9 cellular contexts compared by ENCODE assay signal in genomic region chr4:73434311-73434710, GRCh38. TPM values are rescaled to one million over a fixed set of nuclear protein-coding genes. Genes with fewer than 3 reads are reported as not detected.
DNase-seq lines count a peak whose midpoint lies in the region; ATAC-seq and TF ChIP-seq lines count a peak whose summit lies in the region.
"Had no signal": no experiment of that assay in that cellular context is flagged by ENCODE, and none has a peak within 500 bp of the region (broad histone marks: within the 10 kb centered on the region; RNA-seq: fewer than 3 reads in every experiment).

No MANE protein-coding gene starts in this region.

- H3K4me3 ChIP-seq in astrocyte of the cerebellum (ENCODE audit: low read depth, low read length) (no peak overlapping the region), trophoblast cell (ENCODE audit: low read depth, low read length) (no peak overlapping the region), stomach (no peak overlapping the region)

- no peaks in the 10 kb centered on the region for H3K36me3 ChIP-seq in trophoblast cell (ENCODE audit: control insufficient read depth in 1 of 2, insufficient read depth in 2 of 2, low read length in 2 of 2)
- no peaks in the 10 kb centered on the region for H3K36me3 ChIP-seq in stomach

- TF ChIP-seq EP300 in stomach (IDR thresholded peaks at IDR 0.05), result no peak

- no peak overlapping the region for H2AK5ac ChIP-seq in trophoblast cell (ENCODE audit: low read length)

- no peaks in the 10 kb centered on the region for H3K79me1 ChIP-seq in trophoblast cell (ENCODE audit: low read length)

- no CpG with 5 or more reads among the region's 3 CpGs for WGBS in trophoblast cell (ENCODE audit: extremely low coverage, insufficient coverage, insufficient read length)
- 52 to 62% (median 57%) methylated on average over 3 of the region's 3 CpGs for WGBS in stomach, 5 donors

- H3K18ac ChIP-seq in trophoblast cell (ENCODE audit: low read length), result no peak overlapping the region

- no peak for TF ChIP-seq POLR2A in stomach (IDR thresholded peaks at IDR 0.05)

- H3K9ac ChIP-seq in trophoblast cell (ENCODE audit: low read length), result no peak overlapping the region

- in situ Hi-C loops in astrocyte of the cerebellum (cut with HindIII; ENCODE audit: low sequenced_read_pairs), result no loop called here

- H4K8ac ChIP-seq in trophoblast cell (ENCODE audit: low read depth, low read length), result no peak overlapping the region

- H4K91ac ChIP-seq in trophoblast cell (ENCODE audit: low read depth, low read length), result no peak overlapping the region

- TF ChIP-seq CTCF in astrocyte of the cerebellum (IDR thresholded peaks at IDR 0.05; ENCODE audit: low read depth, low read length, missing control alignments) (peak; percentile 12), stomach (IDR thresholded peaks at IDR 0.05) (no peak)

- no peaks in the 10 kb centered on the region for H3K9me3 ChIP-seq in trophoblast cell (ENCODE audit: insufficient read depth, low read depth, low read length)
- no peaks in the 10 kb centered on the region for H3K9me3 ChIP-seq in stomach

- no peaks in the 10 kb centered on the region for H3K27me3 ChIP-seq in trophoblast cell (ENCODE audit: insufficient read depth, low read length)
- H3K27me3 ChIP-seq in stomach, result no peaks in the 10 kb centered on the region

- no peak overlapping the region for H2AFZ ChIP-seq in trophoblast cell (ENCODE audit: insufficient read depth, low read length, poor library complexity)

- H3K4me1 ChIP-seq in trophoblast cell (ENCODE audit: control insufficient read depth in 1 of 2, insufficient read depth in 2 of 2, low read length in 2 of 2), result no peaks in the 10 kb centered on the region
- peaks cover 0 to 5% (median 2%) of the 10 kb centered on the region in 4 donors for H3K4me1 ChIP-seq in stomach

- H3K79me2 ChIP-seq in trophoblast cell (ENCODE audit: control insufficient read depth, insufficient read depth, low read length, poor library complexity), result no peaks in the 10 kb centered on the region

- no peak overlapping the region for H4K12ac ChIP-seq in trophoblast cell (ENCODE audit: low read depth, low read length)

- ATAC-seq in HG03159 (IDR thresholded peaks at IDR 0.05; ENCODE audit: unreplicated experiment) (peak; percentile 78), sciatic nerve (no peak)

- no peak overlapping the region for H2BK120ac ChIP-seq in trophoblast cell (ENCODE audit: insufficient read depth, low read length, poor library complexity)

- H2BK12ac ChIP-seq in trophoblast cell (ENCODE audit: low read length), result no peak overlapping the region

- no peak overlapping the region for H3K4me2 ChIP-seq in trophoblast cell (ENCODE audit: low read length)

- no peak overlapping the region for H3K4ac ChIP-seq in trophoblast cell (ENCODE audit: low read depth, low read length)

- DNase-seq in NCI-H446 treated with DMSO at 0.1 percent for 48 hours (lab: John Stamatoyannopoulos, UW), result peak; percentile 5
- no peak for DNase-seq in NCI-H446 (lab: John Stamatoyannopoulos, UW)
- DNase-seq in astrocyte of the cerebellum (ENCODE audit: low read depth), result no peak
- DNase-seq in trophoblast cell, result peak; percentile 1 to 56
- DNase-seq in sciatic nerve (ENCODE audit: low spot score), result no peak
- DNase-seq in stomach, result no peak
- DNase-seq in epidermal melanocyte (ENCODE audit: insufficient read length, low spot score), result no peak

- H3K27ac ChIP-seq in trophoblast cell (ENCODE audit: low read depth, low read length) (no peak overlapping the region), stomach (no peak overlapping the region)

- no peak overlapping the region for H3K14ac ChIP-seq in trophoblast cell (ENCODE audit: low read length)

- intact Hi-C loops in sciatic nerve (cut with DNase I), result no loop called here
- intact Hi-C loops in stomach (cut with DNase I; ENCODE audit: low total_unique reads), result no loop called here

- no peak overlapping the region for H2BK5ac ChIP-seq in trophoblast cell (ENCODE audit: low read depth, low read length, poor library complexity)

- no peak overlapping the region for H3K23ac ChIP-seq in trophoblast cell (ENCODE audit: low read length)

RNA-seq across cellular contexts. Expression of gene AFP, which starts 1.7 kb away (rescaled TPM):
- 4.7 and 5.4 TPM in 2 replicates for polyA plus RNA-seq in trophoblast cell (2013)
- not detected for total RNA-seq in sciatic nerve
- total RNA-seq in stomach, result 1 to 10 TPM in 1 of 5 donors, not detected in 4; 2.6 TPM
- polyA plus RNA-seq in stomach, result not detected
- total RNA-seq: T-helper 1 cell treated with Interleukin-12 subunit alpha and Interleukin-12 subunit beta and Interleukin-4 antibody, amounts not matched to agents 30 ng/mL and 1 ng/mL, for 36 hours had no signal

RNA-seq across cellular contexts. Expression of gene ALB, which starts 30.2 kb away (rescaled TPM):
- polyA plus RNA-seq in trophoblast cell (2013), result 0.08 and 0.14 TPM in 2 replicates
- total RNA-seq in sciatic nerve (1.0 TPM), stomach (100 to 1,000 TPM in 1 of 5 donors, not detected in 4; 101 TPM)
- polyA plus RNA-seq in stomach, result 1 to 10 TPM in 2 of 3 donors, under 1 TPM in 1; 0.48 to 4.7 (median 1.2) TPM
- total RNA-seq: T-helper 1 cell treated with Interleukin-12 subunit alpha and Interleukin-12 subunit beta and Interleukin-4 antibody, amounts not matched to agents 30 ng/mL and 1 ng/mL, for 36 hours had no signal

RNA-seq across cellular contexts. Expression of gene AFM, which starts 47.2 kb away (rescaled TPM):
- polyA plus RNA-seq in trophoblast cell (2013), result not detected in 2 replicates
- total RNA-seq in sciatic nerve (not detected), stomach (1 to 10 TPM in 1 of 5 donors, not detected in 4; 1.8 TPM)
- under 1 TPM in 2 of 3 donors, not detected in 1; 0.05 to 0.81 TPM for polyA plus RNA-seq in stomach
- total RNA-seq: T-helper 1 cell treated with Interleukin-12 subunit alpha and Interleukin-12 subunit beta and Interleukin-4 antibody, amounts not matched to agents 30 ng/mL and 1 ng/mL, for 36 hours had no signal

Comparison
In these comparisons a context has a peak if more than half of its experiments do, and no peak if none do; other contexts are left out.
1. DNase-seq: peak in NCI-H446 treated with DMSO at 0.1 percent for 48 hours (single experiment) and trophoblast cell (2 of 2); none in NCI-H446 (0 of 2), astrocyte of the cerebellum (single experiment), sciatic nerve (single experiment), stomach (single experiment) and epidermal melanocyte (single experiment).